8 cellular contexts compared by ENCODE assay signal in the genomic region with DNA sequence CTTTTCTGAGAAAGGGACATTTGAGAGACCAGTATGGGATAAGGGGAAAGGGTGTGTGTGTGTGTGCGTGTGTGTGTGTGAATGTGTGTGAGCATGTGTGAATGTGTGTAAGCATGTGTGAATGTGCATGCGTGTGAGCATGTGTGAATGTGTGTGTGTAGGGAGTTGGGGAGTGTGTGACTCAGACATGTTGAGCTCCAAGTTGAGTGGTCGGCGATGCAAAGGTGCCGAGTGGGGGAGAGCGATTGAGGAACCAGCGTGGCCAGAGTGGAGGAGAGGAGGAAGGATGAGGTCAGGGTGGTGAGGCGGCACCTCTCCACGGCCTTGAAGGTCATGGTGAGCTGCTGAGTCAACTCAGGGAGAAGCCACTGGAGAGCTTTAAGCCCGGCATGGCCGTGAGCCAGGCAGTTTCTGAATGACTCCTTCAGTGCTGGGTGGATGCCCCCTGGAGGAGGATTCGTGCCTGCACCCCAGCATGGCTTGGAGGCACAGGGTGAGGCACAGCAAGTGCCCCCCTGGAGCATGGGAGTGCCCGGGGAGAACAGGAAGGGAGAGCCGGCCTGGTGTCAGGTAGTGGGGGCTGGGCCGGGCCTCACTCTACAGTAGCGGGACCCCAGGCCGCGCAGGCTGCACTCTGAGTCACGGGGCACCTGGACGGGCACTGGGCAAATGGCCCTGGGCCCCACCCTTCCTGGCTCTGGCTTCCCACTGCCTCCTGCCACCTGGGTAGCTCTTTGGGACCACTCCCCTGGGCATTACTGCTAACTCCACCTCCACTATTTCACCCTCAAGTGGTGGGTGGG. TPM values are rescaled to one million over a fixed set of nuclear protein-coding genes. Genes with fewer than 3 reads are reported as not detected.
A peak's percentile ranks its signal among the peaks of the same experiment; 100 is the strongest.
DNase-seq lines count a peak whose midpoint lies in the region; ATAC-seq and TF ChIP-seq lines count a peak whose summit lies in the region.

No MANE protein-coding gene starts in this region.

- ATAC-seq in HG02678 (IDR thresholded peaks at IDR 0.05; ENCODE audit: unreplicated experiment): peak; percentile 52
- ATAC-seq in upper lobe of right lung: peak; percentile 92
- ATAC-seq in GM18858 (IDR thresholded peaks at IDR 0.05; ENCODE audit: unreplicated experiment): no peak

- H3K9me3 ChIP-seq in esophagus squamous epithelium: no peaks in the 10 kb centered on the region
- H3K9me3 ChIP-seq in neutrophil: no peaks in the 10 kb centered on the region
- H3K9me3 ChIP-seq in upper lobe of right lung: no peaks in the 10 kb centered on the region

- 8 to 13% methylated on average over 11 to 12 of the region's 20 CpGs for WGBS in esophagus squamous epithelium, 2 donors

- TF ChIP-seq CTCF in esophagus squamous epithelium (IDR thresholded peaks at IDR 0.05) (peak; percentile 42 to 95 (median 77)), neutrophil (IDR thresholded peaks at IDR 0.05) (peak; percentile 65), upper lobe of right lung (IDR thresholded peaks at IDR 0.05) (peak; percentile 57)

- H3K4me3 ChIP-seq in esophagus squamous epithelium (peak overlapping the region in 1 of 4 donors; percentile 10), neutrophil (ENCODE audit: low read depth in 1 of 2, low read length in 1 of 2) (peak overlapping the region; percentile 32 to 61), upper lobe of right lung (no peak overlapping the region)

- intact Hi-C loops in esophagus squamous epithelium (cut with DNase I) (no loop called here), upper lobe of right lung (cut with DNase I) (no loop called here)

- H3K4me1 ChIP-seq in esophagus squamous epithelium (peaks cover 20 to 66% (median 21%) of the 10 kb centered on the region in 3 donors), neutrophil (ENCODE audit: control insufficient read depth in 1 of 2, insufficient read depth in 1 of 2, low read depth in 1 of 2, low read length in 1 of 2) (peaks cover 44 to 47% of the 10 kb centered on the region in 2 experiments), upper lobe of right lung (peaks cover 13% of the 10 kb centered on the region)

- H3K27ac ChIP-seq in esophagus squamous epithelium: peak overlapping the region; percentile 72 to 88 (median 86)
- peak overlapping the region; percentile 92 for H3K27ac ChIP-seq in neutrophil
- no peak overlapping the region for H3K27ac ChIP-seq in upper lobe of right lung

- no peaks in the 10 kb centered on the region for H3K36me3 ChIP-seq in esophagus squamous epithelium
- H3K36me3 ChIP-seq in neutrophil: no peaks in the 10 kb centered on the region
- no peaks in the 10 kb centered on the region for H3K36me3 ChIP-seq in upper lobe of right lung

- H3K27me3 ChIP-seq in esophagus squamous epithelium: no peaks in the 10 kb centered on the region
- no peaks in the 10 kb centered on the region for H3K27me3 ChIP-seq in neutrophil
- no peaks in the 10 kb centered on the region for H3K27me3 ChIP-seq in upper lobe of right lung

- no peak for TF ChIP-seq POLR2A in esophagus squamous epithelium (IDR thresholded peaks at IDR 0.05)

- DNase-seq in GM04504 (ENCODE audit: low read depth) (peak; percentile 87), NOMO-1 treated with DMSO at 0.1 percent for 48 hours (lab: John Stamatoyannopoulos, UW; ENCODE audit: unreplicated experiment) (peak; percentile 88), esophagus squamous epithelium (lab: John Stamatoyannopoulos, UW) (no peak), upper lobe of right lung (peak; percentile 95)
- peak; percentile 44 to 46 for DNase-seq in activated CD8-positive, alpha-beta memory T cell treated with anti-CD3 and anti-CD28 coated beads for 4 hours (ENCODE audit: low read depth in 2 of 2)

RNA-seq across cellular contexts. Expression of gene CCDC88B, which starts 8.2 kb away (rescaled TPM):
- 10 to 100 TPM in 3 of 4 donors, 1 to 10 TPM in 1; 7.4 to 14.9 (median 13.7) TPM for total RNA-seq in esophagus squamous epithelium
- total RNA-seq in upper lobe of right lung: 20.7 TPM

RNA-seq across cellular contexts. Expression of gene PRDX5, which starts 13.8 kb away (rescaled TPM):
- total RNA-seq in esophagus squamous epithelium: 100 to 1,000 TPM; 309 to 602 (median 476) TPM
- total RNA-seq in upper lobe of right lung: 176 TPM

RNA-seq across cellular contexts. Expression of gene TRMT112, which starts 14.4 kb away (rescaled TPM):
- 100 to 1,000 TPM; 202 to 248 (median 211) TPM for total RNA-seq in esophagus squamous epithelium
- 168 TPM for total RNA-seq in upper lobe of right lung

RNA-seq across cellular contexts. Expression of gene ESRRA, which starts 26.4 kb away (rescaled TPM):
- 100 to 1,000 TPM in 2 of 4 donors, 10 to 100 TPM in 2; 81.9 to 131 (median 99.7) TPM for total RNA-seq in esophagus squamous epithelium
- total RNA-seq in upper lobe of right lung: 51.9 TPM

RNA-seq across cellular contexts. Expression of gene RPS6KA4, which starts 27.2 kb away (rescaled TPM):
- total RNA-seq in esophagus squamous epithelium: 10 to 100 TPM; 28.6 to 69.8 (median 55.0) TPM
- total RNA-seq in upper lobe of right lung: 42.4 TPM
